Comparison of ENCODE assay signal across 1 cellular context in the genomic region with DNA sequence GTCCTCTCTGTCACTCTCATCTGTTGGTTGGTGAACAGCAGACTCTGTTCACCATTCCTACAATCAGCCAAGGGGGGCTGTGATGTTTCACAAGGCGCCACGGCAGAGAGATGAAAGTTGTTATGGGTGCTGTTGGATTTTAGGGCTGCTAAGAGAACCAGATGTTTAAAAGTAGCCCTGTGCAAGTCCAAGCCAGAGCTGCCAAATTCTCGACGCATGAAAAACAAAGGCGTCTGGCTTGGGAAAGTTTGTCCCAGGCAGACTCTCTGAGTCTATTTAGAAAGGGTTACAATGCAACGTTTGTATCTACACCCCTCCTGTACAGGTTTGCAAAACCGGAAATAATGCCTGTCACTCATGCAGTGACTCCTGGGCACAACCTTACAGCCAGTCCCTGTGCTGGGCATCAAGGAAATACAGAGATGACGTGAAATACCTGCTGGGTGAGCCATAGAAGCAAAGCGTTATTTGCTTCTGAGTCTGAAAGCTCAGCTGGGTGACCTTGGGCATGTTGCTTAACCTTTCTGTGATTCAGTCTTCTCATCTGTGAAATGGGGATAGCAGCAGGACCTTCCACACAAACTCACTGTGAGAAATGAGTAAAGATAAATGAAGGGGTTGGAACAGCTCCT.
TF ChIP-seq lines count a peak whose summit lies in the region.

No MANE protein-coding gene starts in this region.

TF ChIP-seq in HepG2, 621 proteins besides CTCF, POLR2A, EP300 and RAD21 (continued from another document):
- TF ChIP-seq, protein P1, sequence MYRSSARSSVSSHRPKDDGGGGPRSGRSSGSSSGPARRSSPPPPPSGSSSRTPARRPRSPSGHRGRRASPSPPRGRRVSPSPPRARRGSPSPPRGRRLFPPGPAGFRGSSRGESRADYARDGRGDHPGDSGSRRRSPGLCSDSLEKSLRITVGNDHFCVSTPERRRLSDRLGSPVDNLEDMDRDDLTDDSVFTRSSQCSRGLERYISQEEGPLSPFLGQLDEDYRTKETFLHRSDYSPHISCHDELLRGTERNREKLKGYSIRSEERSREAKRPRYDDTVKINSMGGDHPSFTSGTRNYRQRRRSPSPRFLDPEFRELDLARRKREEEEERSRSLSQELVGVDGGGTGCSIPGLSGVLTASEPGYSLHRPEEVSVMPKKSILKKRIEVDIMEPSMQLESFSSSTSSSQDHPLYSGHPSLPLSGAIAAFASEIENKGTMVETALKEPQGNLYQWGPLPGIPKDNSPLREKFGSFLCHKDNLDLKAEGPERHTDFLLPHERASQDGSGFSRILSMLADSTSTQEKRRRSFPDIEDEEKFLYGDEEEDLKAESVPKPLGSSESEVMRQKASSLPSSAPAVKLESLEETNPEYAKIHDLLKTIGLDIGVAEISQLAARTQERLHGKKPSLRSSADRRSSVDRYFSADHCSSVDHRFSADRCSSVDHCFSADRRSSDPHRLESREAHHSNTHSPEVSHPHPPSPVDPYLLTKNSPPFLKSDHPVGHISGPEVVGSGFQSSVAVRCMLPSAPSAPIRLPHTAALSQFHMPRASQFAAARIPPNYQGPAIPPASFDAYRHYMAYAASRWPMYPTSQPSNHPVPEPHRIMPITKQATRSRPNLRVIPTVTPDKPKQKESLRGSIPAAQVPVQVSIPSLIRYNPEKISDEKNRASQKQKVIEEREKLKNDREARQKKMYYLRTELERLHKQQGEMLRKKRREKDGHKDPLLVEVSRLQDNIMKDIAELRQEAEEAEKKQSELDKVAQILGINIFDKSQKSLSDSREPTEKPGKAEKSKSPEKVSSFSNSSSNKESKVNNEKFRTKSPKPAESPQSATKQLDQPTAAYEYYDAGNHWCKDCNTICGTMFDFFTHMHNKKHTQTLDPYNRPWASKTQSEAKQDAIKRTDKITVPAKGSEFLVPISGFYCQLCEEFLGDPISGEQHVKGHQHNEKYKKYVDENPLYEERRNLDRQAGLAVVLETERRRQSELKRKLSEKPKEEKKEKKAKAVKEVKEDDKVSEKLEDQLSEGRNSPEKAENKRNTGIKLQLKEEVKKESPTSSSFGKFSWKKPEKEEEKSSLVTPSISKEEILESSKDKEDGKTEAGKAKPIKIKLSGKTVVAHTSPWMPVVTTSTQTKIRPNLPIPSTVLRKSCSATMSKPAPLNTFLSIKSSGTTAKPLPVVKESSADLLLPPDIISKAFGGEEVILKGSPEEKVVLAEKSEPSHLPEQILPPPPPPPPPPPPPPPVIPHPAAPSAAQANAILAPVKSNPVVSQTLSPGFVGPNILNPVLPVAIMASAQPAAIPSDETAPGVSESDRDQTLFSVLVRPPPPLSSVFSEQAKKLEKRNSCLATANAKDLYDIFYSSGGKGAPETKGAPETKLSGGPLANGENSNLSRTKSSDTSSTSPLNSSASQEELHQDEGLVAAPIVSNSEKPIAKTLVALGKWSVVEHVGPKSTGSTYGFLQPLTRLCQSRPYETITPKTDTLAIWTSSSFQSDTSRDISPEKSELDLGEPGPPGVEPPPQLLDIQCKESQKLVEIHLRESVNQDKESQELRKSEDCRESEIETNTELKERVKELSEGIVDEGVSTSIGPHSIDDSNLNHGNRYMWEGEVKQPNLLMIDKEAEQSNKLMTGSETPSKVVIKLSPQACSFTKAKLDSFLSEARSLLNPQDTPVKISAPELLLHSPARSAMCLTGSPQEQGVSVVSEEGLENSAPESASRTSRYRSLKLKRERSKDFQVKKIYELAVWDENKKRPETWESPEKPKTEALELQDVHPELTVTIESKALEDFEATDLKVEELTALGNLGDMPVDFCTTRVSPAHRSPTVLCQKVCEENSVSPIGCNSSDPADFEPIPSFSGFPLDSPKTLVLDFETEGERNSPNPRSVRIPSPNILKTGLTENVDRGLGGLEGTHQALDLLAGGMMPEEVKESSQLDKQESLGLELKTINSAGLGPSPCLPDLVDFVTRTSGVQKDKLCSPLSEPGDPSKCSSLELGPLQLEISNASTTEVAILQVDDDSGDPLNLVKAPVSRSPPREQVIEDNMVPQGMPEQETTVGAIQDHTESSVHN (CRISPR knock-in tag; IDR thresholded peaks at IDR 0.05): no peak
- TF ChIP-seq ASH2L (IDR thresholded peaks at IDR 0.05; ENCODE audit: insufficient read length, low read depth, low read length) (no peak), CREBL2 (CRISPR knock-in tag; IDR thresholded peaks at IDR 0.05; ENCODE audit: borderline replicate concordance) (no peak), JARID2 (CRISPR knock-in tag; IDR thresholded peaks at IDR 0.05; ENCODE audit: insufficient replicate concordance) (no peak), SALL2 (CRISPR knock-in tag; IDR thresholded peaks at IDR 0.05) (no peak), FOXC1 (CRISPR knock-in tag; IDR thresholded peaks at IDR 0.05; ENCODE audit: borderline replicate concordance) (no peak), ZNF614 (CRISPR knock-in tag; IDR thresholded peaks at IDR 0.05; ENCODE audit: borderline replicate concordance) (no peak), ZNF629 (CRISPR knock-in tag; conservative IDR thresholded peaks at IDR 0.05) (peak; percentile 78)
